In genomic region chr4:158171456-158171790, GRCh38 we compare ENCODE assay signal across 12 cellular contexts. TPM values are rescaled to one million over a fixed set of nuclear protein-coding genes. Genes with fewer than 3 reads are reported as not detected.
DNase-seq lines count a peak whose midpoint lies in the region; ATAC-seq and TF ChIP-seq lines count a peak whose summit lies in the region.
"Had no signal": no experiment of that assay in that cellular context is flagged by ENCODE, and none has a peak within 500 bp of the region (broad histone marks: within the 10 kb centered on the region; RNA-seq: fewer than 3 reads in every experiment).

No MANE protein-coding gene starts in this region.

- no peak for ATAC-seq in activated naive CD4-positive, alpha-beta T cell treated with anti-CD3 and anti-CD28 coated beads, Interleukin-2, amount 50 U/mL, for 72 hours
- ATAC-seq in upper lobe of right lung = no peak
- no peak for ATAC-seq in GM18909 (IDR thresholded peaks at IDR 0.05; ENCODE audit: poor library complexity, unreplicated experiment)

- H3K27me3 ChIP-seq in esophagus muscularis mucosa = no peaks in the 10 kb centered on the region
- H3K27me3 ChIP-seq in neutrophil = peaks cover 35% of the 10 kb centered on the region
- no peaks in the 10 kb centered on the region for H3K27me3 ChIP-seq in upper lobe of right lung

- peak overlapping the region; percentile 73 to 79 (median 76) for H3K27ac ChIP-seq in esophagus muscularis mucosa (replicated peaks in 1 of 4)
- H3K27ac ChIP-seq in neutrophil = no peak overlapping the region
- peak overlapping the region; percentile 61 for H3K27ac ChIP-seq in upper lobe of right lung

- intact Hi-C loops in esophagus muscularis mucosa (cut with DNase I) = loop anchor here (10.0 kb wide), 1 partner anchor 957 kb away; no protein-coding TSS in a partner anchor
- intact Hi-C loops in upper lobe of right lung (cut with DNase I) = loop anchor here (10.0 kb wide), 1 partner anchor 177 kb away; no protein-coding TSS in a partner anchor

- H3K9me3 ChIP-seq in esophagus muscularis mucosa (no peaks in the 10 kb centered on the region), neutrophil (no peaks in the 10 kb centered on the region), upper lobe of right lung (no peaks in the 10 kb centered on the region)

- H3K36me3 Mint-ChIP-seq in activated naive CD4-positive, alpha-beta T cell treated with anti-CD3 and anti-CD28 coated beads, Interleukin-2, amount 50 U/mL, for 24 hours = no peaks in the 10 kb centered on the region
- H3K36me3 Mint-ChIP-seq in activated naive CD4-positive, alpha-beta T cell treated with anti-CD3 and anti-CD28 coated beads, Interleukin-2, amount 50 U/mL, for 72 hours = no peaks in the 10 kb centered on the region
- H3K36me3 Mint-ChIP-seq: activated naive CD4-positive, alpha-beta T cell treated with anti-CD3 and anti-CD28 coated beads, Interleukin-2, amount 10 ng/mL, durations not matched to agents 7 days and 5 days; natural killer cell had no signal

- no peak for TF ChIP-seq POLR2A in esophagus muscularis mucosa (IDR thresholded peaks at IDR 0.05; ENCODE audit: low read depth)

- H3K4me3 ChIP-seq in esophagus muscularis mucosa = peak overlapping the region; percentile 52 to 56 (median 54)
- H3K4me3 ChIP-seq in neutrophil (ENCODE audit: low read depth in 1 of 2, low read length in 1 of 2) = peak overlapping the region; percentile 45 to 47
- H3K4me3 ChIP-seq in upper lobe of right lung = peak overlapping the region; percentile 52

- H3K27me3 Mint-ChIP-seq in activated naive CD4-positive, alpha-beta T cell treated with anti-CD3 and anti-CD28 coated beads, Interleukin-2, amount 50 U/mL, for 24 hours = peaks cover 20% of the 10 kb centered on the region

- no peak for TF ChIP-seq EP300 in esophagus muscularis mucosa (IDR thresholded peaks at IDR 0.05)

- no peak for DNase-seq in activated naive CD4-positive, alpha-beta T cell treated with anti-CD3 and anti-CD28 coated beads, Interleukin-2, amount 50 U/mL, for 72 hours (ENCODE audit: low spot score in 2 of 2)
- no peak for DNase-seq in esophagus muscularis mucosa (ENCODE audit: extremely low spot score)
- no peak for DNase-seq in upper lobe of right lung
- no peak for DNase-seq in foreskin melanocyte
- DNase-seq in mucosa of gallbladder (ENCODE audit: low spot score) = no peak
- DNase-seq: 8988T; activated CD4-positive, CD25-positive, alpha-beta regulatory T cell; activated naive CD4-positive, alpha-beta T cell treated with anti-CD3 and anti-CD28 coated beads, Interleukin-2, amount 10 ng/mL, durations not matched to agents 7 days and 5 days; natural killer cell had no signal

- H3K36me3 ChIP-seq in esophagus muscularis mucosa (no peaks in the 10 kb centered on the region), neutrophil (no peaks in the 10 kb centered on the region), upper lobe of right lung (no peaks in the 10 kb centered on the region)

- no peaks in the 10 kb centered on the region for H3K9me3 Mint-ChIP-seq in activated naive CD4-positive, alpha-beta T cell treated with anti-CD3 and anti-CD28 coated beads, Interleukin-2, amount 50 U/mL, for 24 hours
- no peaks in the 10 kb centered on the region for H3K9me3 Mint-ChIP-seq in activated naive CD4-positive, alpha-beta T cell treated with anti-CD3 and anti-CD28 coated beads, Interleukin-2, amount 50 U/mL, for 72 hours
- H3K9me3 Mint-ChIP-seq: activated naive CD4-positive, alpha-beta T cell treated with anti-CD3 and anti-CD28 coated beads, Interleukin-2, amount 10 ng/mL, durations not matched to agents 7 days and 5 days; natural killer cell had no signal

- WGBS in esophagus muscularis mucosa = 43% methylated on average over 6 of the region's 6 CpGs

- H3K4me1 Mint-ChIP-seq in activated naive CD4-positive, alpha-beta T cell treated with anti-CD3 and anti-CD28 coated beads, Interleukin-2, amount 50 U/mL, for 24 hours = no peaks in the 10 kb centered on the region
- H3K4me1 Mint-ChIP-seq: activated naive CD4-positive, alpha-beta T cell treated with anti-CD3 and anti-CD28 coated beads, Interleukin-2, amount 10 ng/mL, durations not matched to agents 7 days and 5 days; natural killer cell had no signal

- peak overlapping the region; percentile 7 for H3K4me3 Mint-ChIP-seq in activated naive CD4-positive, alpha-beta T cell treated with anti-CD3 and anti-CD28 coated beads, Interleukin-2, amount 50 U/mL, for 24 hours
- H3K4me3 Mint-ChIP-seq: activated naive CD4-positive, alpha-beta T cell treated with anti-CD3 and anti-CD28 coated beads, Interleukin-2, amount 10 ng/mL, durations not matched to agents 7 days and 5 days; natural killer cell had no signal

- TF ChIP-seq CTCF in esophagus muscularis mucosa (IDR thresholded peaks at IDR 0.05) = no peak
- no peak for TF ChIP-seq CTCF in neutrophil (IDR thresholded peaks at IDR 0.05)
- TF ChIP-seq CTCF in upper lobe of right lung (IDR thresholded peaks at IDR 0.05) = no peak

- H3K27ac Mint-ChIP-seq in activated naive CD4-positive, alpha-beta T cell treated with anti-CD3 and anti-CD28 coated beads, Interleukin-2, amount 50 U/mL, for 24 hours = no peak overlapping the region
- no peak overlapping the region for H3K27ac Mint-ChIP-seq in activated naive CD4-positive, alpha-beta T cell treated with anti-CD3 and anti-CD28 coated beads, Interleukin-2, amount 50 U/mL, for 72 hours
- H3K27ac Mint-ChIP-seq: activated naive CD4-positive, alpha-beta T cell treated with anti-CD3 and anti-CD28 coated beads, Interleukin-2, amount 10 ng/mL, durations not matched to agents 7 days and 5 days; natural killer cell had no signal

- H3K4me1 ChIP-seq in esophagus muscularis mucosa (peaks cover 23 to 49% (median 43%) of the 10 kb centered on the region in 4 donors), neutrophil (ENCODE audit: control insufficient read depth in 1 of 2, insufficient read depth in 1 of 2, low read depth in 1 of 2, low read length in 1 of 2) (peaks cover 26 to 33% of the 10 kb centered on the region in 2 experiments), upper lobe of right lung (peaks cover 14% of the 10 kb centered on the region)

RNA-seq across cellular contexts. Expression of gene GASK1B, which starts 1.4 kb away (rescaled TPM):
- total RNA-seq in activated naive CD4-positive, alpha-beta T cell treated with anti-CD3 and anti-CD28 coated beads, Interleukin-2, amount 50 U/mL, for 72 hours = not detected
- total RNA-seq in esophagus muscularis mucosa (10 to 100 TPM; 27.5 to 45.9 (median 32.4) TPM), upper lobe of right lung (37.3 TPM), mucosa of gallbladder (27.0 TPM)

RNA-seq across cellular contexts. Expression of gene TMEM144, which starts 38.9 kb away (rescaled TPM):
- total RNA-seq in activated naive CD4-positive, alpha-beta T cell treated with anti-CD3 and anti-CD28 coated beads, Interleukin-2, amount 50 U/mL, for 72 hours = under 1 TPM; 0.60 to 0.71 TPM
- total RNA-seq in esophagus muscularis mucosa (1 to 10 TPM; 1.3 to 3.3 (median 2.7) TPM), upper lobe of right lung (15.5 TPM), mucosa of gallbladder (18.3 TPM)

Comparison
In these comparisons a context has a peak if more than half of its experiments do, and no peak if none do; other contexts are left out.
1. RNA of gene GASK1B, which starts 1.4 kb away (total RNA-seq): 37.3 TPM in upper lobe of right lung (single experiment), 27.5 to 45.9 TPM in esophagus muscularis mucosa and 27.0 TPM in mucosa of gallbladder (single experiment); not detected in activated naive CD4-positive, alpha-beta T cell treated with anti-CD3 and anti-CD28 coated beads, Interleukin-2, amount 50 U/mL, for 72 hours; every median in the first group is over 10 times any median in the second.
2. Peak in every context shown above with its lines, with median percentiles within 50 percentile points of each other: H3K4me3 ChIP-seq.